ENCODE assay signal across 11 cellular contexts in the genomic region with DNA sequence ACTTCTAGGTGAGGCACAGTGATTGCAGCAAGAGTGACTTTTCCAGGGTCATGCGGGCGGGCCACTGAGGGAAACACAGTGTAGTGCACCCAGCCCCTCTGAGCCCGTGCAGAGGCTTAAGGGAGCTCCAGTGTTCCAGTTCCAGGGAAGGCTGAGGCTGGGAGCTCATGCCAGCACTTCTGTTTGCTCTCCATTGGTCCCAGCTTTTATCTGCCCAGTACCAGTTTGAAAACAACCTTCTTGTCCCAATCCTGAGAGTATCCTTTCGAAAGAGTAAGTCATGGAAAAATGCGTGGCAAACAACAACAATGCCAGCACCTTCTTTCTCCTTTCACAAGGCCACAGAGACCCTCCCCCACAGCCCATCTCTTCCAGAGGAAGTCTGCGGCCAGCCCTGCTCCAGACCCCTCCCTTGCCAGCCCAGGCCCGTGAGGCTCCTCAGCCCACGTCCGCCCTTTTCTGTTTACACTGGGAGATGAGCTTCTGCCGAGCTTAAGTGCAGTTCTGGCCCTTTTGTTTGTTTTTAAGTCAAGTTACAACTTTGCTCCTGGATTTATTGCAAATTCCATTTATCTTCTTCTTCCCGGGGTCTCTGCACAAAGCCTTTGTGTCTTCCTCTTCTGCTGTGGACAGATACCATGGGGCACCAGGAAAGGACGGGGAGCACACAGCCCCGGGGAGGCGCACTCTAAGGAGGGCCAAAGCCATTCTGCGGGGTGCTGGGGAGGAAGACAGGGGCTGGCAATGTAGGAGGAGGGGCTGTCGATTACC.
A peak's percentile ranks its signal among the peaks of the same experiment; 100 is the strongest.
DNase-seq lines count a peak whose midpoint lies in the region; ATAC-seq and TF ChIP-seq lines count a peak whose summit lies in the region.
"Had no signal": no experiment of that assay in that cellular context is flagged by ENCODE, and none has a peak within 500 bp of the region (broad histone marks: within the 10 kb centered on the region; RNA-seq: fewer than 3 reads in every experiment).

No MANE protein-coding gene starts in this region.

- H3K27ac ChIP-seq in muscle layer of colon (ENCODE audit: low read depth, low read length) (peak overlapping the region; percentile 81), upper lobe of right lung (peak overlapping the region; percentile 77)

- no peak overlapping the region for H3K4me3 Mint-ChIP-seq in activated CD8-positive, alpha-beta memory T cell treated with anti-CD3 and anti-CD28 coated beads, Interleukin-2, amount 10 ng/mL, durations not matched to agents 7 days and 5 days
- peak overlapping the region; percentile 2 for H3K4me3 Mint-ChIP-seq in dendritic cell treated with granulocyte-macrophage colony-stimulating factor and Interleukin-4, amounts not matched to agents 40 ng/mL and 50 ng/mL, for 4 days

- no peaks in the 10 kb centered on the region for H3K36me3 Mint-ChIP-seq in activated CD8-positive, alpha-beta memory T cell treated with anti-CD3 and anti-CD28 coated beads, Interleukin-2, amount 10 ng/mL, durations not matched to agents 7 days and 5 days
- H3K36me3 Mint-ChIP-seq in dendritic cell treated with granulocyte-macrophage colony-stimulating factor and Interleukin-4, amounts not matched to agents 40 ng/mL and 50 ng/mL, for 4 days (ENCODE audit: low read depth): peaks cover 13% of the 10 kb centered on the region
- H3K36me3 Mint-ChIP-seq: IgD-negative memory B cell had no signal

- peak overlapping the region in 1 of 2 donors; percentile 22 for H3K4me3 ChIP-seq in muscle layer of colon (ENCODE audit: low read depth in 1 of 2, low read length in 2 of 2)
- H3K4me3 ChIP-seq in upper lobe of right lung: no peak overlapping the region

- no peaks in the 10 kb centered on the region for H3K27me3 Mint-ChIP-seq in activated CD8-positive, alpha-beta memory T cell treated with anti-CD3 and anti-CD28 coated beads, Interleukin-2, amount 10 ng/mL, durations not matched to agents 7 days and 5 days
- no peaks in the 10 kb centered on the region for H3K27me3 Mint-ChIP-seq in dendritic cell treated with granulocyte-macrophage colony-stimulating factor and Interleukin-4, amounts not matched to agents 40 ng/mL and 50 ng/mL, for 4 days
- H3K27me3 Mint-ChIP-seq: IgD-negative memory B cell had no signal

- H3K4me1 ChIP-seq in muscle layer of colon (ENCODE audit: insufficient read depth, low read length) (peaks cover 50% of the 10 kb centered on the region), upper lobe of right lung (peaks cover 45% of the 10 kb centered on the region)

- intact Hi-C loops in dendritic cell treated with granulocyte-macrophage colony-stimulating factor and Interleukin-4, amounts not matched to agents 40 ng/mL and 50 ng/mL, for 4 days (cut with micrococcal nuclease): loop anchor here (10.0 kb wide), 1 partner anchor 178 kb away; no protein-coding TSS in a partner anchor
- intact Hi-C loops in upper lobe of right lung (cut with DNase I): no loop called here

- TF ChIP-seq CTCF in upper lobe of right lung (IDR thresholded peaks at IDR 0.05): no peak

- CTCF ChIA-PET in activated CD8-positive, alpha-beta memory T cell treated with anti-CD3 and anti-CD28 coated beads, Interleukin-2, amount 10 ng/mL, durations not matched to agents 7 days and 5 days (lab: Charles Lee): no interaction called here

- no peak for ATAC-seq in activated CD8-positive, alpha-beta memory T cell treated with anti-CD3 and anti-CD28 coated beads, Interleukin-2, amount 10 ng/mL, durations not matched to agents 7 days and 5 days
- ATAC-seq in upper lobe of right lung: peak; percentile 12
- no peak for ATAC-seq in activated CD4-positive, CD25-positive, alpha-beta regulatory T cell treated with anti-CD3 and anti-CD28 coated beads, Interleukin-2, amount 50 U/mL, for 24 hours

- H3K4me1 Mint-ChIP-seq in activated CD8-positive, alpha-beta memory T cell treated with anti-CD3 and anti-CD28 coated beads, Interleukin-2, amount 10 ng/mL, durations not matched to agents 7 days and 5 days: no peaks in the 10 kb centered on the region
- H3K4me1 Mint-ChIP-seq in dendritic cell treated with granulocyte-macrophage colony-stimulating factor and Interleukin-4, amounts not matched to agents 40 ng/mL and 50 ng/mL, for 4 days (ENCODE audit: low read depth): peaks cover 6% of the 10 kb centered on the region

- no peaks in the 10 kb centered on the region for H3K9me3 Mint-ChIP-seq in activated CD8-positive, alpha-beta memory T cell treated with anti-CD3 and anti-CD28 coated beads, Interleukin-2, amount 10 ng/mL, durations not matched to agents 7 days and 5 days (ENCODE audit: low read depth)
- H3K9me3 Mint-ChIP-seq in dendritic cell treated with granulocyte-macrophage colony-stimulating factor and Interleukin-4, amounts not matched to agents 40 ng/mL and 50 ng/mL, for 4 days: peaks cover 19% of the 10 kb centered on the region

- H3K9me3 ChIP-seq in muscle layer of colon (ENCODE audit: low read length) (no peaks in the 10 kb centered on the region), upper lobe of right lung (no peaks in the 10 kb centered on the region)

- H3K27me3 ChIP-seq in muscle layer of colon (ENCODE audit: control insufficient read depth in 1 of 2, insufficient read depth in 2 of 2, low read length in 2 of 2) (no peaks in the 10 kb centered on the region), upper lobe of right lung (no peaks in the 10 kb centered on the region)

- H3K36me3 ChIP-seq in muscle layer of colon (ENCODE audit: insufficient read depth, low read length) (no peaks in the 10 kb centered on the region), upper lobe of right lung (no peaks in the 10 kb centered on the region)

- no peak overlapping the region for H3K9ac ChIP-seq in muscle layer of colon (ENCODE audit: low read length)

- no peak for DNase-seq in activated CD8-positive, alpha-beta memory T cell treated with anti-CD3 and anti-CD28 coated beads, Interleukin-2, amount 10 ng/mL, durations not matched to agents 7 days and 5 days
- DNase-seq in activated CD8-positive, alpha-beta memory T cell treated with anti-CD3 and anti-CD28 coated beads, Interleukin-2, amount 50 U/mL, for 48 hours: no peak
- DNase-seq in upper lobe of right lung (peak; percentile 55), retina (no peak)
- no peak for DNase-seq in stimulated activated CD8-positive, alpha-beta memory T cell treated with anti-CD3 and anti-CD28 coated beads, Interleukin-4, amount 100 ng/mL, for 48 hours
- DNase-seq: AML-193; effector memory CD4-positive, alpha-beta T cell had no signal

- peak overlapping the region; percentile 35 for H3K27ac Mint-ChIP-seq in activated CD8-positive, alpha-beta memory T cell treated with anti-CD3 and anti-CD28 coated beads, Interleukin-2, amount 10 ng/mL, durations not matched to agents 7 days and 5 days
- no peak overlapping the region for H3K27ac Mint-ChIP-seq in dendritic cell treated with granulocyte-macrophage colony-stimulating factor and Interleukin-4, amounts not matched to agents 40 ng/mL and 50 ng/mL, for 4 days
